In genomic region chr21:27333091-27333490, GRCh38 we compare ENCODE assay signal across 17 cellular contexts.
A peak's percentile ranks its signal among the peaks of the same experiment; 100 is the strongest.
DNase-seq lines count a peak whose midpoint lies in the region; TF ChIP-seq lines count a peak whose summit lies in the region.
"Had no signal": no experiment of that assay in that cellular context is flagged by ENCODE, and none has a peak within 500 bp of the region (broad histone marks: within the 10 kb centered on the region; RNA-seq: fewer than 3 reads in every experiment).

No MANE protein-coding gene starts in this region.

- H3K27me3 ChIP-seq in BJ (ENCODE audit: control insufficient read depth, insufficient read depth, low read length) = no peaks in the 10 kb centered on the region
- H3K27me3 ChIP-seq in colonic mucosa = no peaks in the 10 kb centered on the region
- H3K27me3 ChIP-seq: BLaER1 had no signal

- TF ChIP-seq CTCF in BJ (IDR thresholded peaks at IDR 0.05; ENCODE audit: insufficient read depth, low read depth, low read length) = no peak
- TF ChIP-seq CTCF in colonic mucosa (IDR thresholded peaks at IDR 0.05) = no peak

- DNase-seq in BJ (ENCODE audit: low read depth) (peak; percentile 44), GM04504 (ENCODE audit: low read depth) (peak; percentile 40), fibroblast of gingiva (ENCODE audit: low read depth) (peak; percentile 56), NCI-H1694 treated with DMSO at 0.1 percent for 48 hours (lab: John Stamatoyannopoulos, UW) (no peak), colonic mucosa (no peak), midbrain (lab: John Stamatoyannopoulos, UW) (no peak)
- no peak for DNase-seq in stimulated activated CD4-positive, alpha-beta T cell treated with anti-CD3 and anti-CD28 coated beads, Interleukin-2, amount 100 ng/mL, for 48 hours
- DNase-seq: AML-193; CD4-positive, alpha-beta memory T cell; DMS153; DMS79; GF-D8; GOT3; H7; HFFc6; KBM-7 had no signal

- no peak overlapping the region for H3K27ac ChIP-seq in colonic mucosa
- H3K27ac ChIP-seq: BLaER1 had no signal

- POLR2A ChIA-PET in BJ (lab: Charles Lee) = interaction anchor here (0.6 kb wide), 1 partner anchor 147 kb away, joined by 3 read pairs; no protein-coding TSS in a partner anchor

- no peaks in the 10 kb centered on the region for H3K4me1 ChIP-seq in colonic mucosa
- H3K4me1 ChIP-seq: BLaER1 had no signal

- H3K9ac ChIP-seq in colonic mucosa (ENCODE audit: low read depth in 2 of 2, low read length in 2 of 2) = no peak overlapping the region
- H3K9ac ChIP-seq: BLaER1 had no signal

- no peaks in the 10 kb centered on the region for H3K9me3 ChIP-seq in colonic mucosa
- H3K9me3 ChIP-seq: BLaER1 had no signal

- H3K4me3 ChIP-seq in BJ (ENCODE audit: low read depth, low read length) (no peak overlapping the region), colonic mucosa (no peak overlapping the region)
- H3K4me3 ChIP-seq: BLaER1 had no signal

- intact Hi-C loops in colonic mucosa (cut with DNase I) = no loop called here

- H3K36me3 ChIP-seq in BJ (ENCODE audit: control insufficient read depth, insufficient read depth, low read length) = no peaks in the 10 kb centered on the region
- H3K36me3 ChIP-seq in colonic mucosa = no peaks in the 10 kb centered on the region
- H3K36me3 ChIP-seq: BLaER1 had no signal

- CTCF ChIA-PET in BJ (lab: Yijun Ruan, JAX) = no interaction called here

Comparison
In these comparisons a context has a peak if more than half of its experiments do, and no peak if none do; other contexts are left out.
1. DNase-seq: peak in BJ (single experiment), GM04504 (single experiment) and fibroblast of gingiva (single experiment); none in NCI-H1694 treated with DMSO at 0.1 percent for 48 hours (single experiment), stimulated activated CD4-positive, alpha-beta T cell treated with anti-CD3 and anti-CD28 coated beads, Interleukin-2, amount 100 ng/mL, for 48 hours (0 of 2), colonic mucosa (single experiment) and midbrain (single experiment).